ENCODE assay signal across 16 cellular contexts in genomic region chr5:171534009-171534895, GRCh38.
DNase-seq lines count a peak whose midpoint lies in the region; ATAC-seq, FAIRE-seq and TF ChIP-seq lines count a peak whose summit lies in the region.
"Had no signal": no experiment of that assay in that cellular context is flagged by ENCODE, and none has a peak within 500 bp of the region (broad histone marks: within the 10 kb centered on the region; RNA-seq: fewer than 3 reads in every experiment).

No MANE protein-coding gene starts in this region.

- H3K9ac ChIP-seq in IMR-90 (ENCODE audit: low read depth, low read length) (no peak overlapping the region), astrocyte (ENCODE audit: low read length) (no peak overlapping the region)
- H3K9ac ChIP-seq: KMS-11, SK-N-SH had no signal

- H3K27me3 ChIP-seq in breast epithelium (no peaks in the 10 kb centered on the region), IMR-90 (ENCODE audit: control insufficient read depth, insufficient read depth, low read length) (no peaks in the 10 kb centered on the region; the same call in none of the 2 replicates), astrocyte (ENCODE audit: insufficient read depth, low read length) (no peaks in the 10 kb centered on the region), upper lobe of right lung (no peaks in the 10 kb centered on the region)
- H3K27me3 ChIP-seq: cardiac muscle cell, right lobe of liver had no signal

- CTCF ChIA-PET in MCF 10A (lab: Yijun Ruan, JAX) (no interaction called here), IMR-90 (lab: Yijun Ruan, JAX) (no interaction called here)

- H3K9me3 ChIP-seq in breast epithelium (no peaks in the 10 kb centered on the region), IMR-90 (ENCODE audit: control insufficient read depth, insufficient read depth, low read length) (no peaks in the 10 kb centered on the region), astrocyte (ENCODE audit: insufficient read depth, low read depth, low read length) (no peaks in the 10 kb centered on the region), upper lobe of right lung (no peaks in the 10 kb centered on the region)
- H3K9me3 ChIP-seq: right lobe of liver, SK-N-SH had no signal

- no TSS peak for BruUV-seq in MCF 10A (replicated peaks; lab: Mats Ljungman, UMichigan)
- BruUV-seq in IMR-90 (replicated peaks; lab: Mats Ljungman, UMichigan): no TSS peak

- dilution Hi-C loops in IMR-90 (cut with HindIII; ENCODE audit: low sequenced_read_pairs, unreplicated experiment): no loop called here

- H3K23ac ChIP-seq in IMR-90 (ENCODE audit: low read depth, low read length): no peak overlapping the region

- no peak overlapping the region for H2AK9ac ChIP-seq in IMR-90 (replicated peaks; ENCODE audit: low read depth, low read length, poor library complexity)

- H3K79me1 ChIP-seq in IMR-90 (ENCODE audit: low read depth in 1 of 2, low read length in 2 of 2): no peaks in the 10 kb centered on the region

- H3K36me3 Mint-ChIP-seq in MCF 10A (ENCODE audit: insufficient read depth, unreplicated experiment): no peaks in the 10 kb centered on the region
- H3K36me3 Mint-ChIP-seq in astrocyte (ENCODE audit: low read depth, unreplicated experiment): no peaks in the 10 kb centered on the region
- H3K36me3 Mint-ChIP-seq: activated naive CD8-positive, alpha-beta T cell had no signal

- H2BK20ac ChIP-seq in IMR-90 (ENCODE audit: low read depth, low read length): no peak overlapping the region

- 40% methylated on average over 4 of the region's 13 CpGs; no CpG with 5 or more reads in 1 of the 2 experiments for WGBS in IMR-90 (ENCODE audit: extremely low coverage in 2 of 2, insufficient read length in 1 of 2), 2 experiments

- H3K79me2 ChIP-seq in astrocyte (ENCODE audit: insufficient read depth, low read length): no peaks in the 10 kb centered on the region

- no peak overlapping the region for H3K56ac ChIP-seq in IMR-90 (ENCODE audit: extremely low read depth, insufficient read depth, low read length)

- H3K9me3 Mint-ChIP-seq in MCF 10A (ENCODE audit: unreplicated experiment) (no peaks in the 10 kb centered on the region), astrocyte (ENCODE audit: unreplicated experiment) (no peaks in the 10 kb centered on the region)

- H3K4me3 ChIP-seq in breast epithelium (no peak overlapping the region), IMR-90 (ENCODE audit: insufficient read depth, low read depth, low read length) (no peak overlapping the region), astrocyte (ENCODE audit: insufficient read depth, low read depth, low read length) (no peak overlapping the region), upper lobe of right lung (no peak overlapping the region)
- H3K4me3 ChIP-seq: cardiac muscle cell, right lobe of liver had no signal

- no peak overlapping the region for H2BK5ac ChIP-seq in IMR-90 (ENCODE audit: low read depth, low read length, poor library complexity, severe bottlenecking)

- no peak overlapping the region for H3K4ac ChIP-seq in IMR-90 (ENCODE audit: low read depth, low read length)

- no peak overlapping the region for H3K4me2 ChIP-seq in IMR-90 (ENCODE audit: low read depth, low read length)
- H3K4me2 ChIP-seq in astrocyte (ENCODE audit: low read length): no peak overlapping the region
- H3K4me2 ChIP-seq: KMS-11, SK-N-SH had no signal

- TF ChIP-seq RAD21 in IMR-90 (IDR thresholded peaks at IDR 0.05; ENCODE audit: low read length): no peak

- H2AK5ac ChIP-seq in IMR-90 (ENCODE audit: low read depth, low read length): no peak overlapping the region

- H3K27ac Mint-ChIP-seq in MCF 10A (ENCODE audit: low read depth, unreplicated experiment): no peak overlapping the region
- peak overlapping the region; percentile 8 for H3K27ac Mint-ChIP-seq in astrocyte (ENCODE audit: unreplicated experiment)
- H3K27ac Mint-ChIP-seq: activated naive CD8-positive, alpha-beta T cell; B cell had no signal

- intact Hi-C loops in MCF 10A (cut with micrococcal nuclease) (no loop called here), breast epithelium (cut with DNase I; ENCODE audit: low total_unique reads) (no loop called here), IMR-90 (cut with micrococcal nuclease) (no loop called here), upper lobe of right lung (cut with DNase I) (no loop called here)

- no peaks in the 10 kb centered on the region for H3K4me1 ChIP-seq in breast epithelium
- no peaks in the 10 kb centered on the region for H3K4me1 ChIP-seq in IMR-90 (ENCODE audit: control insufficient read depth, insufficient read depth, low read length)
- no peaks in the 10 kb centered on the region for H3K4me1 ChIP-seq in astrocyte (ENCODE audit: insufficient read depth, low read length)
- no peaks in the 10 kb centered on the region for H3K4me1 ChIP-seq in upper lobe of right lung
- H3K4me1 ChIP-seq: right lobe of liver had no signal

- TF ChIP-seq POLR2A in breast epithelium (IDR thresholded peaks at IDR 0.05): no peak
- no peak for TF ChIP-seq POLR2A in IMR-90 (IDR thresholded peaks at IDR 0.05; ENCODE audit: low read depth, low read length)

- peaks cover 17% of the 10 kb centered on the region for H3K4me1 Mint-ChIP-seq in MCF 10A (ENCODE audit: insufficient read depth, unreplicated experiment)
- H3K4me1 Mint-ChIP-seq in astrocyte (ENCODE audit: low read depth, unreplicated experiment): peaks cover 20% of the 10 kb centered on the region
- H3K4me1 Mint-ChIP-seq: B cell had no signal

- H4K8ac ChIP-seq in IMR-90 (ENCODE audit: low read depth in 2 of 2, low read length in 2 of 2): no peak overlapping the region

- H3K27me3 Mint-ChIP-seq in MCF 10A (ENCODE audit: insufficient read depth, unreplicated experiment) (no peaks in the 10 kb centered on the region), astrocyte (ENCODE audit: low read depth, unreplicated experiment) (peaks cover 6% of the 10 kb centered on the region)

- H2BK15ac ChIP-seq in IMR-90 (ENCODE audit: low read depth, low read length): no peak overlapping the region

- H3K18ac ChIP-seq in IMR-90 (ENCODE audit: low read depth, low read length): no peak overlapping the region

- H4K5ac ChIP-seq in IMR-90 (ENCODE audit: low read depth, low read length): no peak overlapping the region

- H2AFZ ChIP-seq in IMR-90 (replicated peaks; ENCODE audit: low read length, poor library complexity) (no peak overlapping the region), astrocyte (ENCODE audit: low read depth, low read length) (no peak overlapping the region)

- H4K20me1 ChIP-seq in IMR-90 (ENCODE audit: insufficient read depth, low read length): no peaks in the 10 kb centered on the region
- no peaks in the 10 kb centered on the region for H4K20me1 ChIP-seq in astrocyte (ENCODE audit: insufficient read depth, low read length)

- TF ChIP-seq CTCF in MCF 10A (IDR thresholded peaks at IDR 0.05; ENCODE audit: unreplicated experiment): no peak
- no peak for TF ChIP-seq CTCF in breast epithelium (IDR thresholded peaks at IDR 0.05)
- no peak for TF ChIP-seq CTCF in IMR-90 (conservative IDR thresholded peaks at IDR 0.05; ENCODE audit: low read depth, low read length)
- no peak for TF ChIP-seq CTCF in astrocyte (IDR thresholded peaks at IDR 0.05; ENCODE audit: insufficient read depth, low read depth, low read length)
- TF ChIP-seq CTCF in upper lobe of right lung (IDR thresholded peaks at IDR 0.05): no peak

- peak; percentile 25 for DNase-seq in MCF 10A (ENCODE audit: unreplicated experiment)
- DNase-seq in breast epithelium (ENCODE audit: low spot score in 2 of 2): no peak
- no peak for DNase-seq in IMR-90
- no peak for DNase-seq in astrocyte (ENCODE audit: low read depth)
- peak; percentile 20 for DNase-seq in putamen (ENCODE audit: low spot score)
- no peak for DNase-seq in HCEC 1CT
- DNase-seq in upper lobe of right lung: no peak
- DNase-seq: NCI-H1436, SK-N-SH had no signal

- no peak overlapping the region for H2BK120ac ChIP-seq in IMR-90 (ENCODE audit: low read depth, low read length)

- H3K4me3 Mint-ChIP-seq in MCF 10A (ENCODE audit: unreplicated experiment) (no peak overlapping the region), astrocyte (ENCODE audit: unreplicated experiment) (no peak overlapping the region)
- H3K4me3 Mint-ChIP-seq: activated naive CD8-positive, alpha-beta T cell; B cell had no signal

- ATAC-seq in IMR-90 (ENCODE audit: low read depth): no peak
- ATAC-seq in upper lobe of right lung: no peak
- ATAC-seq in GM21737 (IDR thresholded peaks at IDR 0.05; ENCODE audit: unreplicated experiment): no peak
- ATAC-seq: right lobe of liver had no signal

- H3K27ac ChIP-seq in breast epithelium (no peak overlapping the region), IMR-90 (ENCODE audit: insufficient read depth, low read length) (no peak overlapping the region), astrocyte (ENCODE audit: low read depth, low read length) (no peak overlapping the region), upper lobe of right lung (no peak overlapping the region)
- H3K27ac ChIP-seq: cardiac muscle cell, KMS-11, right lobe of liver had no signal

- POLR2A ChIA-PET in MCF 10A (lab: Yijun Ruan, JAX) (no interaction called here), IMR-90 (lab: Charles Lee; ENCODE audit: unreplicated experiment) (no interaction called here)

- FAIRE-seq in astrocyte (lab: Jason Lieb, UNC): no peak
- FAIRE-seq: TTC549 had no signal

- H3K36me3 ChIP-seq in breast epithelium (no peaks in the 10 kb centered on the region), IMR-90 (ENCODE audit: control insufficient read depth, insufficient read depth, low read length) (no peaks in the 10 kb centered on the region), astrocyte (ENCODE audit: insufficient read depth, low read length) (no peaks in the 10 kb centered on the region), upper lobe of right lung (no peaks in the 10 kb centered on the region)
- H3K36me3 ChIP-seq: cardiac muscle cell, right lobe of liver had no signal

- H4K91ac ChIP-seq in IMR-90 (ENCODE audit: insufficient read depth, low read depth, low read length): no peak overlapping the region

- no peak overlapping the region for H3K14ac ChIP-seq in IMR-90 (replicated peaks; ENCODE audit: low read depth, low read length)

- H3K9me1 ChIP-seq in IMR-90 (ENCODE audit: insufficient read depth, low read length): no peaks in the 10 kb centered on the region; the same call in 1 of the 2 replicates

- in situ Hi-C loops in IMR-90 (cut with MboI; ENCODE audit: low sequenced_read_pairs): no loop called here

TF ChIP-seq in IMR-90, 13 proteins besides CTCF, POLR2A, EP300 and RAD21:
- peak; percentile 84 for TF ChIP-seq NFE2L2 (IDR thresholded peaks at IDR 0.05; ENCODE audit: low read depth, low read length)
- TF ChIP-seq MAFK (IDR thresholded peaks at IDR 0.05; ENCODE audit: low read depth, low read length): 0 out of 2 replicates have a peak, but pooled peaks have one; percentile 13
- TF ChIP-seq MAZ (IDR thresholded peaks at IDR 0.05; ENCODE audit: borderline replicate concordance, low read depth, low read length): no peak

Comparison
In these comparisons a context has a peak if more than half of its experiments do, and no peak if none do; other contexts are left out.
1. DNase-seq: peak in MCF 10A (single experiment) and putamen (single experiment); none in breast epithelium (0 of 2), IMR-90 (single experiment), astrocyte (single experiment), HCEC 1CT (single experiment) and upper lobe of right lung (single experiment).